Comparison of ENCODE assay signal across 19 cellular contexts in the genomic region with DNA sequence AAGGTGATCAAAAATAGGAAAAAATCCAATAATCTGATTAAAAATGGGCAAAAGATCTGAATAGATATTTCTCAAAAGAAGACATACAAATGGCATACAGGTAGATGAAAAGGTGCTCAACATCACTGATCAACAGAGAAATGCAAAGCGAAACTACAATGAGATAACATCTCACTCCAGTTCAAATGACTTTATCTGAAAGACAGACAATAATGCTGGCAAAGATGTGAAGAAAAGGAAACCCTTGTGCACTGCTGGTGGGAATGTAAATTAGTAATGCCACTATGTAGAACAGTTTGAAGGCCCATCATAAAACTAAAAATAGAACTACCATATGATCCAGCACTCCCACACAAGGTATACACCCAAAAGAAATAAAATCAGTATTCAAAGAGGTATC.
"Had no signal": no experiment of that assay in that cellular context is flagged by ENCODE, and none has a peak within 500 bp of the region (broad histone marks: within the 10 kb centered on the region; RNA-seq: fewer than 3 reads in every experiment).

No MANE protein-coding gene starts in this region.

- H3K4me3 ChIP-seq: psoas muscle, right lobe of liver, suprapubic skin, thyroid gland, upper lobe of left lung, uterus had no signal

- H3K9me3 ChIP-seq: neutrophil, psoas muscle, right lobe of liver, thyroid gland, upper lobe of left lung, uterus had no signal

- DNase-seq: dermis blood vessel endothelial cell; effector CD4-positive, alpha-beta T cell; endodermal cell; erythroblast; foreskin keratinocyte; kidney glomerular epithelial cell; mammary epithelial cell; psoas muscle; retina; right lobe of liver; stimulated activated CD4-positive, alpha-beta T cell treated with anti-CD3 and anti-CD28 coated beads, Interleukin-4, amount 100 ng/mL, for 1 hour; stimulated activated CD8-positive, alpha-beta memory T cell treated with anti-CD3 and anti-CD28 coated beads, Interleukin-4, amount 100 ng/mL, for 48 hours; stimulated activated naive CD8-positive, alpha-beta T cell treated with anti-CD3 and anti-CD28 coated beads, Interleukin-15, Interleukin-2, amounts not matched to agents 100 U/mL and 50 U/mL, for 24 hours; thyroid gland; upper lobe of left lung; uterus had no signal

- H3K36me3 ChIP-seq: neutrophil, right lobe of liver, suprapubic skin, thyroid gland, upper lobe of left lung, uterus had no signal

- H3K27me3 ChIP-seq: foreskin keratinocyte, neutrophil, right lobe of liver, suprapubic skin, thyroid gland, upper lobe of left lung, uterus had no signal

- H3K4me1 ChIP-seq: foreskin keratinocyte, psoas muscle, right lobe of liver, suprapubic skin, upper lobe of left lung, uterus had no signal

- H3K27ac ChIP-seq: foreskin keratinocyte, neutrophil, psoas muscle, right lobe of liver, suprapubic skin, thyroid gland, upper lobe of left lung, uterus had no signal

- ATAC-seq: foreskin keratinocyte; psoas muscle; right lobe of liver; stimulated activated effector memory CD8-positive, alpha-beta T cell treated with anti-CD3 and anti-CD28 coated beads, Interleukin-12 subunit alpha, Interleukin-12 subunit beta, amount 100 ng/mL, for 72 hours; stimulated activated naive CD8-positive, alpha-beta T cell treated with anti-CD3 and anti-CD28 coated beads, Interleukin-15, Interleukin-2, amounts not matched to agents 100 U/mL and 50 U/mL, for 24 hours had no signal
